13 cellular contexts compared by ENCODE assay signal in genomic region chr1:63012339-63012738, GRCh38.
"Had no signal": no experiment of that assay in that cellular context is flagged by ENCODE, and none has a peak within 500 bp of the region (broad histone marks: within the 10 kb centered on the region; RNA-seq: fewer than 3 reads in every experiment).

No MANE protein-coding gene starts in this region.

- H3K36me3 Mint-ChIP-seq: activated CD8-positive, alpha-beta memory T cell treated with anti-CD3 and anti-CD28 coated beads, Interleukin-2, amount 10 ng/mL, durations not matched to agents 7 days and 5 days; activated naive CD4-positive, alpha-beta T cell treated with anti-CD3 and anti-CD28 coated beads, Interleukin-2, amount 50 U/mL, for 72 hours had no signal

- H3K27ac Mint-ChIP-seq: activated CD8-positive, alpha-beta memory T cell treated with anti-CD3 and anti-CD28 coated beads, Interleukin-2, amount 10 ng/mL, durations not matched to agents 7 days and 5 days; activated naive CD4-positive, alpha-beta T cell treated with anti-CD3 and anti-CD28 coated beads, Interleukin-2, amount 50 U/mL, for 72 hours; activated T-cell treated with anti-CD3 and anti-CD28 coated beads, Interleukin-2, amount 50 U/mL, for 24 hours had no signal

- H3K4me3 Mint-ChIP-seq: activated CD8-positive, alpha-beta memory T cell treated with anti-CD3 and anti-CD28 coated beads, Interleukin-2, amount 10 ng/mL, durations not matched to agents 7 days and 5 days; activated T-cell treated with anti-CD3 and anti-CD28 coated beads, Interleukin-2, amount 50 U/mL, for 24 hours; nephron had no signal

- H3K9me3 Mint-ChIP-seq: activated naive CD4-positive, alpha-beta T cell treated with anti-CD3 and anti-CD28 coated beads, Interleukin-2, amount 50 U/mL, for 72 hours; activated T-cell treated with anti-CD3 and anti-CD28 coated beads, Interleukin-2, amount 50 U/mL, for 24 hours; nephron had no signal

- H3K27me3 Mint-ChIP-seq: activated CD8-positive, alpha-beta memory T cell treated with anti-CD3 and anti-CD28 coated beads, Interleukin-2, amount 10 ng/mL, durations not matched to agents 7 days and 5 days had no signal

- H3K27ac ChIP-seq: SJSA1, tibial artery had no signal

- DNase-seq: activated CD4-positive, alpha-beta T cell treated with anti-CD3 and anti-CD28 coated beads for 1 hour; activated CD4-positive, alpha-beta T cell treated with anti-CD3 and anti-CD28 coated beads, Interleukin-2, amount 50 U/mL, for 48 hours; activated CD8-positive, alpha-beta memory T cell treated with anti-CD3 and anti-CD28 coated beads, Interleukin-2, amount 10 ng/mL, durations not matched to agents 7 days and 5 days; activated effector memory CD4-positive, alpha-beta T cell treated with anti-CD3 and anti-CD28 coated beads, Interleukin-2, amount 50 U/mL, for 16 hours; activated T-cell treated with anti-CD3 and anti-CD28 coated beads, Interleukin-2, amount 50 U/mL, for 24 hours; anterior cingulate cortex; hypothalamus; mesenchymal stem cell; occipital lobe; tibial artery had no signal

- H3K36me3 ChIP-seq: SJSA1, tibial artery had no signal

- H3K4me3 ChIP-seq: SJSA1, tibial artery had no signal

- H3K9me3 ChIP-seq: SJSA1, tibial artery had no signal

- H3K4me1 Mint-ChIP-seq: activated CD8-positive, alpha-beta memory T cell treated with anti-CD3 and anti-CD28 coated beads, Interleukin-2, amount 10 ng/mL, durations not matched to agents 7 days and 5 days had no signal

- H3K4me1 ChIP-seq: SJSA1, tibial artery had no signal

- H3K27me3 ChIP-seq: SJSA1, tibial artery had no signal

- ATAC-seq: activated CD8-positive, alpha-beta memory T cell treated with anti-CD3 and anti-CD28 coated beads, Interleukin-2, amount 10 ng/mL, durations not matched to agents 7 days and 5 days; activated naive CD4-positive, alpha-beta T cell treated with anti-CD3 and anti-CD28 coated beads, Interleukin-2, amount 50 U/mL, for 72 hours had no signal
